ENCODE assay signal across 9 cellular contexts in the genomic region with DNA sequence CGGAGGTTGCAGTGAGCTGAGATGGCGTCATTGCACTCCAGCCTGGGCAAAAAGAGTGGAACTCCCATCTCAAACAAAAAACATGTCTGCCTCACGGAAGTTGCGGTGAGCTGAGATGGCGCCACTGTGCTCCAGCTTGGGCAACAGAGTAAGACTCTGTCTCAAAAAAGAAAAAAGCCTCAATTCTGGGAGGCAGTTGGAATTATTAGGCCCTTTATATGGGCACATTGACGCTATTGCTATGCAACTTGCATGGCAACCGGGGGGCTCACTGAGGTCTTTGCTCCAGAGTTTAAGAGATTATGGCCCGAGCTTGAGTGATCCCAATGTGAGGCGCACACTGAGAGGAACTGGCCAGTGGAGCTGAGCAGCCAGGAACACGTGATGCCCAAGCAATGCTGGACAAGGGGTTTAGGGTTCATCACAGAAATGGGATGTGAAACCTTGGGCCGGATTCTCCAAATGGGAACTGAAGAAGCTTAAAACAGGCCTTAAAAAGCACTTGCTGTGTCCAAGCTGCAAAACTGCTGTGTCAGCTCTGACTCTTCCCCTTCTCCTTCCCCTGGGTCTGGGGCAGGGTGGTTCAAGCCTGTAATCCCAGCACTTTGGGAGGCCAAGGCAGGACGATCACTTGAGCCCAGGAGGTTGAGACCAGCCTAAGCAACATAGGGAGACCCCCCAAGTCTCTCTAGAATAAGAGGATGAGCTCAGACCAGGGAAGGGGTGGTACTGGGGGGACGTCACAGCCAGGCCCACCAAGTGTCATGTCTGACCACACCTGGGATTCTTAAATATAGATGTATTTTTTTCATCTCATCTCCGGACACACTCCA. TPM values are rescaled to one million over a fixed set of nuclear protein-coding genes. Genes with fewer than 3 reads are reported as not detected.
A peak's percentile ranks its signal among the peaks of the same experiment; 100 is the strongest.
DNase-seq lines count a peak whose midpoint lies in the region; ATAC-seq and TF ChIP-seq lines count a peak whose summit lies in the region.
"Had no signal": no experiment of that assay in that cellular context is flagged by ENCODE, and none has a peak within 500 bp of the region (broad histone marks: within the 10 kb centered on the region; RNA-seq: fewer than 3 reads in every experiment).

No MANE protein-coding gene starts in this region.

- TF ChIP-seq CTCF in chondrocyte (IDR thresholded peaks at IDR 0.05), result no peak

- H3K27me3 Mint-ChIP-seq in chondrocyte (ENCODE audit: low read depth), result no peaks in the 10 kb centered on the region

- H3K9me3 Mint-ChIP-seq in chondrocyte (ENCODE audit: low read depth), result no peaks in the 10 kb centered on the region

- peak overlapping the region; percentile 96 for H3K27ac Mint-ChIP-seq in chondrocyte (ENCODE audit: unreplicated experiment)

- DNase-seq in EL (peak; percentile 73), NAMALWA (ENCODE audit: low spot score) (peak; percentile 49), chondrocyte (ENCODE audit: low spot score) (no peak), mucosa of gallbladder (ENCODE audit: low spot score) (peak; percentile 61), NCI-H146 treated with DMSO at 0.1 percent for 48 hours (lab: John Stamatoyannopoulos, UW; ENCODE audit: unreplicated experiment) (no peak), DMS153 (lab: John Stamatoyannopoulos, UW) (no peak), NCI-H128 (lab: John Stamatoyannopoulos, UW; ENCODE audit: unreplicated experiment) (no peak)

- peak overlapping the region; percentile 93 for H3K4me3 Mint-ChIP-seq in chondrocyte (ENCODE audit: unreplicated experiment)

- peaks cover 51% of the 10 kb centered on the region for H3K4me1 Mint-ChIP-seq in chondrocyte (ENCODE audit: low read depth)

- peaks cover 15% of the 10 kb centered on the region for H3K36me3 Mint-ChIP-seq in chondrocyte (ENCODE audit: low read depth)

- ATAC-seq in HG02763 (IDR thresholded peaks at IDR 0.05; ENCODE audit: unreplicated experiment), result no peak

RNA-seq across cellular contexts. Expression of gene FTL, which starts 2.5 kb away (rescaled TPM):
- 1,722 to 4,533 TPM (median 1,892 TPM) in 3 replicates for total RNA-seq in chondrocyte
- total RNA-seq in mucosa of gallbladder, result 4,398 TPM

RNA-seq across cellular contexts. Expression of gene BAX, which starts 12.9 kb away (rescaled TPM):
- total RNA-seq in chondrocyte, result 161 to 167 TPM (median 165 TPM) in 3 replicates
- 110 TPM for total RNA-seq in mucosa of gallbladder

RNA-seq across cellular contexts. Expression of gene GYS1, which starts 25.5 kb away (rescaled TPM):
- total RNA-seq in chondrocyte, result 43.4 to 51.1 TPM (median 49.1 TPM) in 3 replicates
- 41.3 TPM for total RNA-seq in mucosa of gallbladder

RNA-seq across cellular contexts. Expression of gene RUVBL2, which starts 26.1 kb away (rescaled TPM):
- total RNA-seq in chondrocyte, result 45.3 to 72.5 TPM (median 47.7 TPM) in 3 replicates
- total RNA-seq in mucosa of gallbladder, result 60.3 TPM

RNA-seq across cellular contexts. Expression of gene DHDH, which starts 34.1 kb away (rescaled TPM):
- total RNA-seq in chondrocyte, result not detected in 3 replicates
- 1.9 TPM for total RNA-seq in mucosa of gallbladder
- total RNA-seq: T-helper 1 cell treated with Interleukin-12 subunit alpha and Interleukin-12 subunit beta and Interleukin-4 antibody, amounts not matched to agents 30 ng/mL and 1 ng/mL, for 36 hours had no signal

Comparison
In these comparisons a context has a peak if more than half of its experiments do, and no peak if none do; other contexts are left out.
1. DNase-seq: peak in EL (single experiment), NAMALWA (single experiment) and mucosa of gallbladder (single experiment); none in chondrocyte (single experiment), NCI-H146 treated with DMSO at 0.1 percent for 48 hours (single experiment), DMS153 (single experiment) and NCI-H128 (single experiment).